13 cellular contexts compared by ENCODE assay signal in the genomic region with DNA sequence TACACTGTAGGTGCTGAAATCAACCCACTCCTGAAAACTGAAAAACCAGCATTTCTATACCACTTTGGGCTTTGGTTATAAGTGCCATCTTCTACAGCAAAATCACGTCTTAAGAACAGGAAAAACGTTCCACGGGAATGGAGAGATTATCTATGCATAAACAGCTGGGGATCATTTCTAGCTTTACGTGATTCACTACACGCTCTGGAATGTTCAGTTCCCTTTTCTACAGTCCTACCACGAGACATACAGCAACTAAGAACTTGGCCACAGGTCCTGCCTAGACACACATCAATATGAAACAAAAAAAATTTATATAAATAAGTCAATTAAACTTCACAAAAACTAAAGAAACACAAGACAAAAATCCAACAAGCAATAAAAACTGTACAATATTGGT. TPM values are rescaled to one million over a fixed set of nuclear protein-coding genes. Genes with fewer than 3 reads are reported as not detected.
A peak's percentile ranks its signal among the peaks of the same experiment; 100 is the strongest.
DNase-seq lines count a peak whose midpoint lies in the region; ATAC-seq and TF ChIP-seq lines count a peak whose summit lies in the region.
"Had no signal": no experiment of that assay in that cellular context is flagged by ENCODE, and none has a peak within 500 bp of the region (broad histone marks: within the 10 kb centered on the region; RNA-seq: fewer than 3 reads in every experiment).

No MANE protein-coding gene starts in this region.

- H3K79me2 ChIP-seq in Loucy (ENCODE audit: insufficient read depth, low read length) (peaks cover 68% of the 10 kb centered on the region), mammary epithelial cell (ENCODE audit: insufficient read depth, low read length) (no peaks in the 10 kb centered on the region)

- peaks cover 31% of the 10 kb centered on the region for H3K36me3 ChIP-seq in CD8-positive, alpha-beta memory T cell (ENCODE audit: insufficient read depth, low read length)
- peaks cover 37% of the 10 kb centered on the region for H3K36me3 ChIP-seq in Loucy (ENCODE audit: insufficient read depth, low read length)
- H3K36me3 ChIP-seq in mammary epithelial cell (ENCODE audit: insufficient read depth, low read length) = no peaks in the 10 kb centered on the region

- H3K27me3 ChIP-seq in CD8-positive, alpha-beta memory T cell (ENCODE audit: insufficient read depth, low read length, poor library complexity, severe bottlenecking) = no peaks in the 10 kb centered on the region
- H3K27me3 ChIP-seq in Loucy (ENCODE audit: insufficient read depth, low read length, poor library complexity, severe bottlenecking) = peaks cover 12% of the 10 kb centered on the region
- H3K27me3 ChIP-seq in mammary epithelial cell (ENCODE audit: insufficient read depth, low read length) = peaks cover 46% of the 10 kb centered on the region

- H3K36me3 Mint-ChIP-seq in CD8-positive, alpha-beta memory T cell = peaks cover 31 to 66% (median 33%) of the 10 kb centered on the region in 3 donors
- H3K36me3 Mint-ChIP-seq in activated T-helper 17 cell treated with anti-CD3 and anti-CD28 coated beads, Interleukin-2, amount 50 U/mL, for 72 hours (ENCODE audit: low read depth) = peaks cover 71% of the 10 kb centered on the region
- H3K36me3 Mint-ChIP-seq in naive thymus-derived CD8-positive, alpha-beta T cell = peaks cover 20 to 51% (median 46%) of the 10 kb centered on the region in 3 donors

- peak in 1 of 5 donors; percentile 23 for DNase-seq in CD8-positive, alpha-beta memory T cell
- DNase-seq in naive thymus-derived CD8-positive, alpha-beta T cell = peak in 1 of 10 donors; percentile 40
- DNase-seq in COLO668 (lab: John Stamatoyannopoulos, UW; ENCODE audit: unreplicated experiment) (no peak), cardiac septum (ENCODE audit: low spot score) (no peak), Right ventricle myocardium superior (no peak), mammary epithelial cell (no peak)
- DNase-seq: HCEC 1CT, NCI-H2107, PC-9, stomach had no signal

- 82% methylated on average over 6 of the region's 6 CpGs for WGBS in mammary epithelial cell (ENCODE audit: low coverage, missing lambda C conversion rate)

- no peak overlapping the region for H3K27ac ChIP-seq in CD8-positive, alpha-beta memory T cell (ENCODE audit: low read depth, low read length)
- H3K27ac ChIP-seq in mammary epithelial cell (ENCODE audit: insufficient read depth, low read depth, low read length) = no peak overlapping the region
- H3K27ac ChIP-seq: coronary artery, PC-9 had no signal

- H4K20me1 ChIP-seq in Loucy (ENCODE audit: insufficient read depth, low read length, poor library complexity, severe bottlenecking) = peaks cover 52% of the 10 kb centered on the region
- no peaks in the 10 kb centered on the region for H4K20me1 ChIP-seq in mammary epithelial cell (ENCODE audit: insufficient read depth, low read length)

- no peak overlapping the region for H2AFZ ChIP-seq in Loucy (ENCODE audit: low read length)
- H2AFZ ChIP-seq in mammary epithelial cell (ENCODE audit: low read depth, low read length) = no peak overlapping the region
- H2AFZ ChIP-seq: PC-9 had no signal

- H3F3A ChIP-seq in Loucy (ENCODE audit: low read depth) = peaks cover 11% of the 10 kb centered on the region

- H3K4me2 ChIP-seq in Loucy (ENCODE audit: low read depth, low read length, poor library complexity, severe bottlenecking) (peak overlapping the region; percentile 93), mammary epithelial cell (ENCODE audit: insufficient read depth, low read depth, low read length) (no peak overlapping the region)
- H3K4me2 ChIP-seq: PC-9 had no signal

- dilution Hi-C loops in mammary epithelial cell (cut with HindIII; ENCODE audit: low sequenced_read_pairs) = no loop called here

- CTCF ChIA-PET in CD8-positive, alpha-beta memory T cell (lab: Charles Lee) = interaction anchor here (1.0 kb wide), 1 partner anchor 19 kb away, joined by 3 read pairs; no protein-coding TSS in a partner anchor
- CTCF ChIA-PET in mammary epithelial cell (lab: Charles Lee; ENCODE audit: low non-redundant PET) = no interaction called here

- H3K9me2 ChIP-seq in Loucy (replicated peaks; ENCODE audit: low read depth, low read length) = no peaks in the 10 kb centered on the region

- H3K9me3 ChIP-seq in CD8-positive, alpha-beta memory T cell (ENCODE audit: low read length) = no peaks in the 10 kb centered on the region
- H3K9me3 ChIP-seq in Loucy (ENCODE audit: insufficient read depth, low read depth, low read length) (no peaks in the 10 kb centered on the region), mammary epithelial cell (replicated peaks; ENCODE audit: insufficient read depth, low read length) (no peaks in the 10 kb centered on the region)
- H3K9me3 ChIP-seq: stomach had no signal

- peaks cover 36 to 44% (median 38%) of the 10 kb centered on the region in 3 donors for H3K4me1 Mint-ChIP-seq in CD8-positive, alpha-beta memory T cell
- peaks cover 28% of the 10 kb centered on the region for H3K4me1 Mint-ChIP-seq in activated T-helper 17 cell treated with anti-CD3 and anti-CD28 coated beads, Interleukin-2, amount 50 U/mL, for 72 hours
- H3K4me1 Mint-ChIP-seq in naive thymus-derived CD8-positive, alpha-beta T cell = peaks cover 41 to 71% (median 53%) of the 10 kb centered on the region in 4 donors

- in situ Hi-C loops in mammary epithelial cell (cut with MboI; ENCODE audit: low sequenced_read_pairs in 2 of 2) = no loop called here

- H3K4me3 ChIP-seq in CD8-positive, alpha-beta memory T cell (ENCODE audit: low read length) = no peak overlapping the region
- H3K4me3 ChIP-seq in Loucy (ENCODE audit: low read length, poor library complexity, severe bottlenecking) = peak overlapping the region; percentile 94
- no peak overlapping the region for H3K4me3 ChIP-seq in mammary epithelial cell (replicated peaks in 1 of 3; ENCODE audit: insufficient read depth in 1 of 3, low read depth in 2 of 3, low read length in 3 of 3)
- H3K4me3 ChIP-seq: coronary artery, PC-9 had no signal

- H3K9me3 Mint-ChIP-seq in CD8-positive, alpha-beta memory T cell = peaks cover 0 to 11% (median 5%) of the 10 kb centered on the region in 5 donors
- H3K9me3 Mint-ChIP-seq in activated T-helper 17 cell treated with anti-CD3 and anti-CD28 coated beads, Interleukin-2, amount 50 U/mL, for 72 hours = no peaks in the 10 kb centered on the region
- H3K9me3 Mint-ChIP-seq in naive thymus-derived CD8-positive, alpha-beta T cell = peaks cover 0 to 10% (median 0%) of the 10 kb centered on the region in 9 donors

- H3K9ac ChIP-seq in Loucy (ENCODE audit: low read depth, low read length, poor library complexity, severe bottlenecking) (peak overlapping the region; percentile 97), mammary epithelial cell (ENCODE audit: insufficient read depth, low read length) (no peak overlapping the region)

- POLR2A ChIA-PET in CD8-positive, alpha-beta memory T cell (lab: Charles Lee) = interaction anchor here (6.4 kb wide), 1 partner anchor 16 kb away, joined by 131 read pairs; no protein-coding TSS in a partner anchor
- POLR2A ChIA-PET in naive thymus-derived CD8-positive, alpha-beta T cell (lab: Charles Lee) = interaction anchor here (0.9 to 11.4 kb wide), 5 partner anchors 17 to 268 kb away, joined by 3 to 703 read pairs (median 4); partner anchors contain the start of gene DARS1

- BruUV-seq in mammary epithelial cell (replicated peaks; lab: Mats Ljungman, UMichigan) = no TSS peak

- no peak for ATAC-seq in activated T-helper 17 cell treated with anti-CD3 and anti-CD28 coated beads, Interleukin-2, amount 50 U/mL, for 72 hours (replicated peaks)
- no peak for ATAC-seq in naive thymus-derived CD8-positive, alpha-beta T cell
- no peak for ATAC-seq in Right ventricle myocardium superior (ENCODE audit: poor library complexity)

- H3K27me3 Mint-ChIP-seq in CD8-positive, alpha-beta memory T cell = peaks cover 0 to 30% of the 10 kb centered on the region in 2 donors
- H3K27me3 Mint-ChIP-seq in activated T-helper 17 cell treated with anti-CD3 and anti-CD28 coated beads, Interleukin-2, amount 50 U/mL, for 72 hours = no peaks in the 10 kb centered on the region
- H3K27me3 Mint-ChIP-seq in naive thymus-derived CD8-positive, alpha-beta T cell = peaks cover 0 to 7% (median 0%) of the 10 kb centered on the region in 5 donors

- H3K4me1 ChIP-seq in CD8-positive, alpha-beta memory T cell (ENCODE audit: insufficient read depth, low read length) = peaks cover 31% of the 10 kb centered on the region
- H3K4me1 ChIP-seq in Loucy (ENCODE audit: insufficient read depth, low read length, poor library complexity, severe bottlenecking) (peaks cover 40% of the 10 kb centered on the region), mammary epithelial cell (ENCODE audit: insufficient read depth, low read length) (peaks cover 17% of the 10 kb centered on the region)

- H3K4me3 Mint-ChIP-seq in CD8-positive, alpha-beta memory T cell = peak overlapping the region; percentile 78 to 100 (median 98)
- peak overlapping the region; percentile 94 for H3K4me3 Mint-ChIP-seq in activated T-helper 17 cell treated with anti-CD3 and anti-CD28 coated beads, Interleukin-2, amount 50 U/mL, for 72 hours
- H3K4me3 Mint-ChIP-seq in naive thymus-derived CD8-positive, alpha-beta T cell = peak overlapping the region; percentile 75 to 100 (median 99)

- TF ChIP-seq CTCF in Loucy (conservative IDR thresholded peaks at IDR 0.05; ENCODE audit: low read length) (no peak), mammary epithelial cell (conservative IDR thresholded peaks at IDR 0.05 in 1 of 2, IDR thresholded peaks at IDR 0.05 in 1 of 2; ENCODE audit: extremely low read depth in 1 of 2, insufficient read depth in 1 of 2, low read depth in 1 of 2, low read length in 2 of 2) (no peak)

- intact Hi-C loops in cardiac septum (cut with DNase I) (loop anchor here (10.0 kb wide), 1 partner anchor 200 kb away; no protein-coding TSS in a partner anchor), Right ventricle myocardium superior (cut with DNase I) (loop anchor here (10.0 kb wide), 2 partner anchors 90 to 260 kb away; no protein-coding TSS in a partner anchor), mammary epithelial cell (cut with micrococcal nuclease) (loop anchor here (10.0 kb wide), 1 partner anchor 260 kb away; no protein-coding TSS in a partner anchor)

- H3K27ac Mint-ChIP-seq in CD8-positive, alpha-beta memory T cell = peak overlapping the region; percentile 12 to 98 (median 88)
- peak overlapping the region; percentile 96 for H3K27ac Mint-ChIP-seq in activated T-helper 17 cell treated with anti-CD3 and anti-CD28 coated beads, Interleukin-2, amount 50 U/mL, for 72 hours
- peak overlapping the region; percentile 67 to 100 (median 90) for H3K27ac Mint-ChIP-seq in naive thymus-derived CD8-positive, alpha-beta T cell

RNA-seq across cellular contexts. Expression of gene CXCR4, which starts 3.6 kb away (rescaled TPM):
- 100 to 1,000 TPM; 102 to 106 TPM for total RNA-seq in CD8-positive, alpha-beta memory T cell
- polyA plus RNA-seq in CD8-positive, alpha-beta memory T cell = 569 TPM
- 100 to 1,000 TPM; 330 to 360 TPM for total RNA-seq in activated T-helper 17 cell treated with anti-CD3 and anti-CD28 coated beads, Interleukin-2, amount 50 U/mL, for 72 hours
- total RNA-seq in naive thymus-derived CD8-positive, alpha-beta T cell = 100 to 1,000 TPM; 366 TPM
- polyA plus RNA-seq in naive thymus-derived CD8-positive, alpha-beta T cell = 1,000 to 10,000 TPM in 1 of 3 donors, 100 to 1,000 TPM in 2; 439 to 1,161 (median 485) TPM
- total RNA-seq in cardiac septum (4.4 TPM), Right ventricle myocardium superior (2.0 TPM), mammary epithelial cell (not detected)
- polyA plus RNA-seq in mammary epithelial cell = 0.03 TPM
- polyA minus RNA-seq in mammary epithelial cell = not detected

Comparison
In these comparisons a context has a peak if more than half of its experiments do, and no peak if none do; other contexts are left out.
1. RNA of gene CXCR4, which starts 3.6 kb away (total RNA-seq): 366 TPM in naive thymus-derived CD8-positive, alpha-beta T cell, 330 to 360 TPM in activated T-helper 17 cell treated with anti-CD3 and anti-CD28 coated beads, Interleukin-2, amount 50 U/mL, for 72 hours and 102 to 106 TPM in CD8-positive, alpha-beta memory T cell; 4.4 TPM in cardiac septum (single experiment), 2.0 TPM in Right ventricle myocardium superior (single experiment) and not detected in mammary epithelial cell; every median in the first group is over 10 times any median in the second.
2. Peak in every context shown above with its lines, with median percentiles within 50 percentile points of each other: H3K27ac Mint-ChIP-seq and H3K4me3 Mint-ChIP-seq.